Comparison of ENCODE assay signal across 8 cellular contexts in genomic region chr5:219492-219891, GRCh38. TPM values are rescaled to one million over a fixed set of nuclear protein-coding genes. Genes with fewer than 3 reads are reported as not detected.
DNase-seq lines count a peak whose midpoint lies in the region; ATAC-seq and TF ChIP-seq lines count a peak whose summit lies in the region.

No MANE protein-coding gene starts in this region.

- peak overlapping the region in 10 of 11 experiments; percentile 88 to 95 (median 92); a peak in 21 of 22 replicates for H3K27ac ChIP-seq in BLaER1 treated with 17β-estradiol and CSF1 and Interleukin-3, amounts not matched to agents 10 nM and 100 nM
- H3K27ac ChIP-seq in psoas muscle: peak overlapping the region; percentile 94

- H3K9ac ChIP-seq in BLaER1 treated with 17β-estradiol and CSF1 and Interleukin-3, amounts not matched to agents 10 nM and 100 nM: peak overlapping the region; percentile 89 to 98 (median 97)

- no peak for TF ChIP-seq CTCF in fibroblast of the aortic adventitia (IDR thresholded peaks at IDR 0.05; ENCODE audit: insufficient read depth, low read length)
- TF ChIP-seq CTCF in psoas muscle (IDR thresholded peaks at IDR 0.05): no peak

- H3K9me3 ChIP-seq in BLaER1 treated with 17β-estradiol and CSF1 and Interleukin-3, amounts not matched to agents 10 nM and 100 nM (replicated peaks in 1 of 11): no peaks in the 10 kb centered on the region
- no peaks in the 10 kb centered on the region for H3K9me3 ChIP-seq in psoas muscle

- H3K4me2 ChIP-seq in BLaER1 treated with 17β-estradiol and CSF1 and Interleukin-3, amounts not matched to agents 10 nM and 100 nM: peak overlapping the region; percentile 84 to 97 (median 93)

- peak; percentile 22 for DNase-seq in Jurkat, Clone E6-1 (ENCODE audit: low read depth, low spot score)
- DNase-seq in activated CD8-positive, alpha-beta memory T cell treated with anti-CD3 and anti-CD28 coated beads, Interleukin-2, amount 50 U/mL, for 48 hours: peak; percentile 56
- DNase-seq in fibroblast of the aortic adventitia (ENCODE audit: low read depth) (peak; percentile 54), psoas muscle (no peak), ureter (ENCODE audit: low spot score) (no peak), midbrain (lab: John Stamatoyannopoulos, UW) (no peak)

- peak in 1 of 4 donors; percentile 30 for ATAC-seq in psoas muscle
- ATAC-seq in HG02642 (IDR thresholded peaks at IDR 0.05; ENCODE audit: poor library complexity, unreplicated experiment): no peak

- H3K27me3 ChIP-seq in BLaER1 treated with 17β-estradiol and CSF1 and Interleukin-3, amounts not matched to agents 10 nM and 100 nM: no peaks in the 10 kb centered on the region
- H3K27me3 ChIP-seq in psoas muscle (ENCODE audit: insufficient read depth in 3 of 3, low read length in 2 of 3): no peaks in the 10 kb centered on the region

- intact Hi-C loops in psoas muscle (cut with DNase I): no loop called here

- 13 to 25% (median 14%) methylated on average over 9 of the region's 9 CpGs for WGBS in psoas muscle, 3 donors

- peaks cover 55 to 73% (median 62%) of the 10 kb centered on the region in 11 experiments for H4K20me1 ChIP-seq in BLaER1 treated with 17β-estradiol and CSF1 and Interleukin-3, amounts not matched to agents 10 nM and 100 nM

- H3K4me3 ChIP-seq in BLaER1 treated with 17β-estradiol and CSF1 and Interleukin-3, amounts not matched to agents 10 nM and 100 nM: peak overlapping the region; percentile 83 to 100 (median 98)
- H3K4me3 ChIP-seq in Jurkat, Clone E6-1 (ENCODE audit: low read length): peak overlapping the region; percentile 81
- H3K4me3 ChIP-seq in fibroblast of the aortic adventitia (ENCODE audit: low read depth, low read length) (peak overlapping the region; percentile 83), psoas muscle (peak overlapping the region; percentile 78)

- peaks cover 8 to 17% (median 9%) of the 10 kb centered on the region in 11 experiments for H3K36me3 ChIP-seq in BLaER1 treated with 17β-estradiol and CSF1 and Interleukin-3, amounts not matched to agents 10 nM and 100 nM
- peaks cover 0 to 18% of the 10 kb centered on the region in 2 donors for H3K36me3 ChIP-seq in psoas muscle (ENCODE audit: insufficient read depth in 1 of 2, low read depth in 1 of 2)

- H3K4me1 ChIP-seq in BLaER1 treated with 17β-estradiol and CSF1 and Interleukin-3, amounts not matched to agents 10 nM and 100 nM: peaks cover 48 to 69% (median 59%) of the 10 kb centered on the region in 10 experiments
- peaks cover 44% of the 10 kb centered on the region for H3K4me1 ChIP-seq in psoas muscle

RNA-seq across cellular contexts. Expression of gene SDHA, which starts 1.4 kb away (rescaled TPM):
- 337 TPM for polyA plus RNA-seq in Jurkat, Clone E6-1 (2012; ENCODE audit: insufficient read depth, insufficient read length)
- 92.6 and 116 TPM in 2 replicates for total RNA-seq in fibroblast of the aortic adventitia (ENCODE audit: low replicate concordance)
- total RNA-seq in psoas muscle: 100 to 1,000 TPM; 269 to 363 (median 314) TPM
- 100 to 1,000 TPM; 160 to 205 (median 205) TPM for polyA plus RNA-seq in psoas muscle
- 98.2 TPM for total RNA-seq in ureter

RNA-seq across cellular contexts. Expression of gene CCDC127, which starts 1.5 kb away (rescaled TPM):
- polyA plus RNA-seq in Jurkat, Clone E6-1 (2012; ENCODE audit: insufficient read depth, insufficient read length): 11.0 TPM
- total RNA-seq in fibroblast of the aortic adventitia (ENCODE audit: low replicate concordance) (8.2 and 8.3 TPM in 2 replicates), psoas muscle (1 to 10 TPM; 6.9 to 9.6 (median 7.4) TPM), ureter (3.6 TPM)
- 10 to 100 TPM in 1 of 3 donors, 1 to 10 TPM in 2; 4.1 to 11.2 (median 5.5) TPM for polyA plus RNA-seq in psoas muscle

RNA-seq across cellular contexts. Expression of gene LRRC14B, which starts 28.2 kb away (rescaled TPM):
- polyA plus RNA-seq in Jurkat, Clone E6-1 (2012; ENCODE audit: insufficient read depth, insufficient read length): not detected
- not detected in 2 replicates for total RNA-seq in fibroblast of the aortic adventitia (ENCODE audit: low replicate concordance)
- 10 to 100 TPM in 1 of 4 donors, 1 to 10 TPM in 3; 1.3 to 13.4 (median 9.0) TPM for total RNA-seq in psoas muscle
- 10 to 100 TPM in 2 of 3 donors, under 1 TPM in 1; 0.42 to 15.5 (median 14.5) TPM for polyA plus RNA-seq in psoas muscle
- not detected for total RNA-seq in ureter

RNA-seq across cellular contexts. Expression of gene PDCD6, which starts 52.0 kb away (rescaled TPM):
- polyA plus RNA-seq in Jurkat, Clone E6-1 (2012; ENCODE audit: insufficient read depth, insufficient read length): 262 TPM
- total RNA-seq in fibroblast of the aortic adventitia (ENCODE audit: low replicate concordance): 59.1 and 83.7 TPM in 2 replicates
- 10 to 100 TPM; 26.8 to 33.2 (median 31.4) TPM for total RNA-seq in psoas muscle
- 10 to 100 TPM; 36.8 to 92.4 (median 57.3) TPM for polyA plus RNA-seq in psoas muscle
- total RNA-seq in ureter: 109 TPM

Comparison
In these comparisons a context has a peak if more than half of its experiments do, and no peak if none do; other contexts are left out.
1. DNase-seq: peak in Jurkat, Clone E6-1 (single experiment), activated CD8-positive, alpha-beta memory T cell treated with anti-CD3 and anti-CD28 coated beads, Interleukin-2, amount 50 U/mL, for 48 hours (single experiment) and fibroblast of the aortic adventitia (single experiment); none in psoas muscle (0 of 2), ureter (single experiment) and midbrain (single experiment).
2. Peak in every context shown above with its lines, with median percentiles within 50 percentile points of each other: H3K4me3 ChIP-seq.